Comparison of ENCODE assay signal across 13 cellular contexts in the genomic region with DNA sequence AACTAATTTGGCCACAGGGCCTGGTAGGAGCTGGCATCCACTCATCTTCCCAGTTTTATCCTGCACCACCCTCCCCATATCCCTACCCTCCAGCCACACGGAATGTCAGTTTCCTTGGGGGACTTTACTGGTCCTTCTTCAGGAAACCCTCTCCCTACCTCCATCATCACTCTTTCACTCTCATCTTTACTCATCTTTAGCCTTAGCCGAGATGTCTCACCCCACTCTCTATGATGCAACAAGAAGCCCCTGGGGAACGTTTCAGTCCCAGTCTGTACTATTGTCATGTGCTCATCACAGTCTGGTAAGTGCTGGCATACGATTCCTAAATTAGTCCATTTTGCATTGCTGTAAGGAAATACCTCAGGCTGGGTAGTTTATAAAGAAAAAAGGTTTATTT. TPM values are rescaled to one million over a fixed set of nuclear protein-coding genes. Genes with fewer than 3 reads are reported as not detected.
DNase-seq lines count a peak whose midpoint lies in the region; ATAC-seq lines count a peak whose summit lies in the region.
"Had no signal": no experiment of that assay in that cellular context is flagged by ENCODE, and none has a peak within 500 bp of the region (broad histone marks: within the 10 kb centered on the region; RNA-seq: fewer than 3 reads in every experiment).

No MANE protein-coding gene starts in this region.

- no peaks in the 10 kb centered on the region for H3K9me3 Mint-ChIP-seq in activated T-helper 17 cell treated with anti-CD3 and anti-CD28 coated beads, Interleukin-2, amount 50 U/mL, for 72 hours
- H3K9me3 Mint-ChIP-seq in T-helper 2 cell treated with Interferon-gamma antibody and Interleukin-4, amounts not matched to agents 5 μg/mL and 100 μg/mL, for 36 hours = no peaks in the 10 kb centered on the region
- H3K9me3 Mint-ChIP-seq: activated naive CD8-positive, alpha-beta T cell treated with anti-CD3 and anti-CD28 coated beads, Interleukin-2, amount 10 ng/mL, durations not matched to agents 7 days and 5 days; naive thymus-derived CD8-positive, alpha-beta T cell had no signal

- peak overlapping the region; percentile 56 for H3K4me3 Mint-ChIP-seq in activated T-helper 17 cell treated with anti-CD3 and anti-CD28 coated beads, Interleukin-2, amount 50 U/mL, for 72 hours
- H3K4me3 Mint-ChIP-seq in T-helper 2 cell treated with Interferon-gamma antibody and Interleukin-4, amounts not matched to agents 5 μg/mL and 100 μg/mL, for 36 hours = no peak overlapping the region
- H3K4me3 Mint-ChIP-seq: naive thymus-derived CD8-positive, alpha-beta T cell had no signal

- peaks cover 19% of the 10 kb centered on the region for H3K36me3 Mint-ChIP-seq in activated T-helper 17 cell treated with anti-CD3 and anti-CD28 coated beads, Interleukin-2, amount 50 U/mL, for 72 hours (ENCODE audit: low read depth)
- H3K36me3 Mint-ChIP-seq in T-helper 2 cell treated with Interferon-gamma antibody and Interleukin-4, amounts not matched to agents 5 μg/mL and 100 μg/mL, for 36 hours (ENCODE audit: low read depth) = no peaks in the 10 kb centered on the region

- no peak for DNase-seq in activated CD4-positive, CD25-positive, alpha-beta regulatory T cell treated with anti-CD3 and anti-CD28 coated beads, Interleukin-2, amount 50 U/mL, for 72 hours
- DNase-seq in NCI-H510A (lab: John Stamatoyannopoulos, UW) = no peak
- DNase-seq in T-helper 2 cell treated with Interferon-gamma antibody and Interleukin-4, amounts not matched to agents 5 μg/mL and 100 μg/mL, for 36 hours (ENCODE audit: low spot score) = no peak
- DNase-seq: activated CD4-positive, alpha-beta T cell treated with anti-CD3 and anti-CD28 coated beads, Interleukin-2, amount 50 U/mL, for 1 hour; activated naive CD8-positive, alpha-beta T cell treated with anti-CD3 and anti-CD28 coated beads, Interleukin-2, amount 10 ng/mL, durations not matched to agents 7 days and 5 days; dermis blood vessel endothelial cell; kidney glomerular epithelial cell; naive thymus-derived CD8-positive, alpha-beta T cell; spleen had no signal

- peaks cover 23% of the 10 kb centered on the region for H3K4me1 Mint-ChIP-seq in activated T-helper 17 cell treated with anti-CD3 and anti-CD28 coated beads, Interleukin-2, amount 50 U/mL, for 72 hours
- H3K4me1 Mint-ChIP-seq in T-helper 2 cell treated with Interferon-gamma antibody and Interleukin-4, amounts not matched to agents 5 μg/mL and 100 μg/mL, for 36 hours (ENCODE audit: low read depth) = peaks cover 1% of the 10 kb centered on the region

- H3K27me3 Mint-ChIP-seq in activated T-helper 17 cell treated with anti-CD3 and anti-CD28 coated beads, Interleukin-2, amount 50 U/mL, for 72 hours = no peaks in the 10 kb centered on the region
- no peaks in the 10 kb centered on the region for H3K27me3 Mint-ChIP-seq in T-helper 2 cell treated with Interferon-gamma antibody and Interleukin-4, amounts not matched to agents 5 μg/mL and 100 μg/mL, for 36 hours (ENCODE audit: low read depth)
- H3K27me3 Mint-ChIP-seq: activated naive CD8-positive, alpha-beta T cell treated with anti-CD3 and anti-CD28 coated beads, Interleukin-2, amount 10 ng/mL, durations not matched to agents 7 days and 5 days; naive thymus-derived CD8-positive, alpha-beta T cell had no signal

- peak overlapping the region; percentile 96 for H3K27ac Mint-ChIP-seq in activated T-helper 17 cell treated with anti-CD3 and anti-CD28 coated beads, Interleukin-2, amount 50 U/mL, for 72 hours
- H3K27ac Mint-ChIP-seq in T-helper 2 cell treated with Interferon-gamma antibody and Interleukin-4, amounts not matched to agents 5 μg/mL and 100 μg/mL, for 36 hours = no peak overlapping the region
- H3K27ac Mint-ChIP-seq: activated naive CD8-positive, alpha-beta T cell treated with anti-CD3 and anti-CD28 coated beads, Interleukin-2, amount 10 ng/mL, durations not matched to agents 7 days and 5 days had no signal

- peak; percentile 63 for ATAC-seq in GM18870 (IDR thresholded peaks at IDR 0.05; ENCODE audit: unreplicated experiment)
- ATAC-seq in GM21423 (IDR thresholded peaks at IDR 0.05; ENCODE audit: unreplicated experiment) = peak; percentile 80
- peak; percentile 67 for ATAC-seq in HG03064 (IDR thresholded peaks at IDR 0.05; ENCODE audit: low read depth, unreplicated experiment)
- ATAC-seq in activated T-helper 17 cell treated with anti-CD3 and anti-CD28 coated beads, Interleukin-2, amount 50 U/mL, for 72 hours (replicated peaks) = peak; percentile 60
- ATAC-seq: naive thymus-derived CD8-positive, alpha-beta T cell had no signal

RNA-seq across cellular contexts. Expression of a gene that starts 34.9 kb away (rescaled TPM):
- total RNA-seq in activated T-helper 17 cell treated with anti-CD3 and anti-CD28 coated beads, Interleukin-2, amount 50 U/mL, for 72 hours = 10 to 100 TPM; 67.4 to 85.7 TPM
